Comparison of ENCODE assay signal across 6 cellular contexts in genomic region chr5:133975546-133975945, GRCh38. TPM values are rescaled to one million over a fixed set of nuclear protein-coding genes. Genes with fewer than 3 reads are reported as not detected.
DNase-seq lines count a peak whose midpoint lies in the region; ATAC-seq lines count a peak whose summit lies in the region.
"Not testable (repeated sequence)": the region's sequence is repeated elsewhere in the genome, so short reads cannot be mapped to it uniquely, and the experiment has no call there.

No MANE protein-coding gene starts in this region.

- not testable (repeated sequence) for H3K27me3 Mint-ChIP-seq in T-helper 17 cell; activated CD4-positive, alpha-beta T cell treated with anti-CD3 and anti-CD28 coated beads, Interleukin-2, amount 10 ng/mL, durations not matched to agents 24 days and 14 days; activated T-helper 1 cell treated with anti-CD3 and anti-CD28 coated beads, Interleukin-12 subunit alpha, Interleukin-12 subunit beta, Interleukin-2, Interleukin-4 antibody, amounts not matched to agents 30 ng/mL and 10 ng/mL and 1 ng/mL, durations not matched to agents 14 hours and 24 hours and 36 hours (ENCODE audit: insufficient read depth); activated naive CD8-positive, alpha-beta T cell treated with anti-CD3 and anti-CD28 coated beads, Interleukin-2, amount 50 U/mL, for 24 hours

- intact Hi-C loops in activated CD4-positive, alpha-beta T cell treated with anti-CD3 and anti-CD28 coated beads, Interleukin-2, amount 10 ng/mL, durations not matched to agents 24 days and 14 days (cut with micrococcal nuclease); activated T-helper 1 cell treated with anti-CD3 and anti-CD28 coated beads, Interleukin-12 subunit alpha, Interleukin-12 subunit beta, Interleukin-2, Interleukin-4 antibody, amounts not matched to agents 30 ng/mL and 10 ng/mL and 1 ng/mL, durations not matched to agents 14 hours and 24 hours and 36 hours (cut with micrococcal nuclease): not testable (repeated sequence)

- H3K9me3 ChIP-seq in T-helper 17 cell (ENCODE audit: control insufficient read depth, low read length, poor library complexity, severe bottlenecking), result not testable (repeated sequence)

- not testable (repeated sequence) for H3K9me3 Mint-ChIP-seq in activated CD4-positive, alpha-beta T cell treated with anti-CD3 and anti-CD28 coated beads, Interleukin-2, amount 10 ng/mL, durations not matched to agents 24 days and 14 days; activated T-helper 1 cell treated with anti-CD3 and anti-CD28 coated beads, Interleukin-12 subunit alpha, Interleukin-12 subunit beta, Interleukin-2, Interleukin-4 antibody, amounts not matched to agents 30 ng/mL and 10 ng/mL and 1 ng/mL, durations not matched to agents 14 hours and 24 hours and 36 hours; activated naive CD8-positive, alpha-beta T cell treated with anti-CD3 and anti-CD28 coated beads, Interleukin-2, amount 50 U/mL, for 24 hours

- H3K36me3 Mint-ChIP-seq in T-helper 17 cell (ENCODE audit: low read depth), result not testable (repeated sequence)
- H3K36me3 Mint-ChIP-seq in activated CD4-positive, alpha-beta T cell treated with anti-CD3 and anti-CD28 coated beads, Interleukin-2, amount 10 ng/mL, durations not matched to agents 24 days and 14 days (ENCODE audit: low read depth), result peaks cover 68% of the 10 kb centered on the region
- peaks cover 42% of the 10 kb centered on the region for H3K36me3 Mint-ChIP-seq in activated T-helper 1 cell treated with anti-CD3 and anti-CD28 coated beads, Interleukin-12 subunit alpha, Interleukin-12 subunit beta, Interleukin-2, Interleukin-4 antibody, amounts not matched to agents 30 ng/mL and 10 ng/mL and 1 ng/mL, durations not matched to agents 14 hours and 24 hours and 36 hours (ENCODE audit: low read depth)
- peaks cover 67% of the 10 kb centered on the region for H3K36me3 Mint-ChIP-seq in activated naive CD8-positive, alpha-beta T cell treated with anti-CD3 and anti-CD28 coated beads, Interleukin-2, amount 50 U/mL, for 24 hours (ENCODE audit: low read depth)

- peak overlapping the region; percentile 81 for H3K27ac Mint-ChIP-seq in T-helper 17 cell
- H3K27ac Mint-ChIP-seq in activated CD4-positive, alpha-beta T cell treated with anti-CD3 and anti-CD28 coated beads, Interleukin-2, amount 10 ng/mL, durations not matched to agents 24 days and 14 days, result peak overlapping the region; percentile 80
- H3K27ac Mint-ChIP-seq in activated T-helper 1 cell treated with anti-CD3 and anti-CD28 coated beads, Interleukin-12 subunit alpha, Interleukin-12 subunit beta, Interleukin-2, Interleukin-4 antibody, amounts not matched to agents 30 ng/mL and 10 ng/mL and 1 ng/mL, durations not matched to agents 14 hours and 24 hours and 36 hours, result peak overlapping the region; percentile 55
- peak overlapping the region; percentile 86 for H3K27ac Mint-ChIP-seq in activated naive CD8-positive, alpha-beta T cell treated with anti-CD3 and anti-CD28 coated beads, Interleukin-2, amount 50 U/mL, for 24 hours

- not testable (repeated sequence) for H3K4me3 Mint-ChIP-seq in T-helper 17 cell; activated CD4-positive, alpha-beta T cell treated with anti-CD3 and anti-CD28 coated beads, Interleukin-2, amount 10 ng/mL, durations not matched to agents 24 days and 14 days; activated T-helper 1 cell treated with anti-CD3 and anti-CD28 coated beads, Interleukin-12 subunit alpha, Interleukin-12 subunit beta, Interleukin-2, Interleukin-4 antibody, amounts not matched to agents 30 ng/mL and 10 ng/mL and 1 ng/mL, durations not matched to agents 14 hours and 24 hours and 36 hours; activated naive CD8-positive, alpha-beta T cell treated with anti-CD3 and anti-CD28 coated beads, Interleukin-2, amount 50 U/mL, for 24 hours

- not testable (repeated sequence) for H3K4me1 Mint-ChIP-seq in T-helper 17 cell
- H3K4me1 Mint-ChIP-seq in activated CD4-positive, alpha-beta T cell treated with anti-CD3 and anti-CD28 coated beads, Interleukin-2, amount 10 ng/mL, durations not matched to agents 24 days and 14 days, result peaks cover 20% of the 10 kb centered on the region
- H3K4me1 Mint-ChIP-seq in activated T-helper 1 cell treated with anti-CD3 and anti-CD28 coated beads, Interleukin-12 subunit alpha, Interleukin-12 subunit beta, Interleukin-2, Interleukin-4 antibody, amounts not matched to agents 30 ng/mL and 10 ng/mL and 1 ng/mL, durations not matched to agents 14 hours and 24 hours and 36 hours (ENCODE audit: low read depth), result peaks cover 25% of the 10 kb centered on the region
- peaks cover 38% of the 10 kb centered on the region for H3K4me1 Mint-ChIP-seq in activated naive CD8-positive, alpha-beta T cell treated with anti-CD3 and anti-CD28 coated beads, Interleukin-2, amount 50 U/mL, for 24 hours

- not testable (repeated sequence) for DNase-seq in T-helper 17 cell; activated CD4-positive, alpha-beta T cell treated with anti-CD3 and anti-CD28 coated beads, Interleukin-2, amount 10 ng/mL, durations not matched to agents 24 days and 14 days; activated T-helper 1 cell treated with anti-CD3 and anti-CD28 coated beads, Interleukin-12 subunit alpha, Interleukin-12 subunit beta, Interleukin-2, Interleukin-4 antibody, amounts not matched to agents 30 ng/mL and 10 ng/mL and 1 ng/mL, durations not matched to agents 14 hours and 24 hours and 36 hours (ENCODE audit: low spot score); activated naive CD8-positive, alpha-beta T cell treated with anti-CD3 and anti-CD28 coated beads, Interleukin-2, amount 50 U/mL, for 24 hours
- peak; percentile 28 for DNase-seq in mesenteric fat pad (ENCODE audit: low spot score)
- peak; percentile 43 for DNase-seq in stimulated activated CD8-positive, alpha-beta memory T cell treated with anti-CD3 and anti-CD28 coated beads, Interleukin-4, amount 100 ng/mL, for 48 hours

- ATAC-seq in T-helper 17 cell; activated naive CD8-positive, alpha-beta T cell treated with anti-CD3 and anti-CD28 coated beads, Interleukin-2, amount 50 U/mL, for 24 hours: not testable (repeated sequence)

RNA-seq across cellular contexts. Expression of gene C5orf15, which starts 7.1 kb away (rescaled TPM):
- 10 to 100 TPM; 12.1 to 13.5 TPM for total RNA-seq in T-helper 17 cell
- 41.4 and 45.0 TPM in 2 replicates for total RNA-seq in activated CD4-positive, alpha-beta T cell treated with anti-CD3 and anti-CD28 coated beads, Interleukin-2, amount 10 ng/mL, durations not matched to agents 24 days and 14 days
- 50.0 and 50.8 TPM in 2 replicates for total RNA-seq in activated T-helper 1 cell treated with anti-CD3 and anti-CD28 coated beads, Interleukin-12 subunit alpha, Interleukin-12 subunit beta, Interleukin-2, Interleukin-4 antibody, amounts not matched to agents 30 ng/mL and 10 ng/mL and 1 ng/mL, durations not matched to agents 14 hours and 24 hours and 36 hours
- 29.7 TPM for total RNA-seq in mesenteric fat pad

RNA-seq across cellular contexts. Expression of gene VDAC1, which starts 29.2 kb away (rescaled TPM):
- total RNA-seq in T-helper 17 cell (10 to 100 TPM; 58.1 to 71.4 TPM), mesenteric fat pad (165 TPM)
- 508 and 515 TPM in 2 replicates for total RNA-seq in activated CD4-positive, alpha-beta T cell treated with anti-CD3 and anti-CD28 coated beads, Interleukin-2, amount 10 ng/mL, durations not matched to agents 24 days and 14 days
- total RNA-seq in activated T-helper 1 cell treated with anti-CD3 and anti-CD28 coated beads, Interleukin-12 subunit alpha, Interleukin-12 subunit beta, Interleukin-2, Interleukin-4 antibody, amounts not matched to agents 30 ng/mL and 10 ng/mL and 1 ng/mL, durations not matched to agents 14 hours and 24 hours and 36 hours, result 440 and 442 TPM in 2 replicates
